Comparison of ENCODE assay signal across 25 cellular contexts in the genomic region with DNA sequence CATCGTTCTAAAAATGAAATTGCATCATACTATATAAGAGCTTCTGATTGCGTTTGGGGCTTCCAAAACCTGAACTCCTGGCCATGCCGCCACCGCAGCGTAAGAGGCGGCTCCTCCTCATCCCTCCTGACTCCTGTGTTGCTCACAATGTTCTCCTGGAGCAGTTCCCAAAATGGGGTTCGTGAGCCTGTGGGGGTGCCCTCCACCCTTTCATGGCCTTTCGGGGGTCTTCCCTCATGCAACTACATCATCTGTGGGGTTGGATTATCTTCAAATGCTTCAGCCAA.
"Had no signal": no experiment of that assay in that cellular context is flagged by ENCODE, and none has a peak within 500 bp of the region (broad histone marks: within the 10 kb centered on the region; RNA-seq: fewer than 3 reads in every experiment).

No MANE protein-coding gene starts in this region.

- DNase-seq: activated CD4-positive, alpha-beta T cell treated with anti-CD3 and anti-CD28 coated beads, Interleukin-2, amount 10 ng/mL, durations not matched to agents 7 days and 5 days; activated CD8-positive, alpha-beta memory T cell treated with anti-CD3 and anti-CD28 coated beads, Interleukin-2, amount 10 ng/mL, durations not matched to agents 7 days and 5 days; activated CD8-positive, alpha-beta T cell treated with anti-CD3 and anti-CD28 coated beads for 36 hours; activated gamma-delta T cell; activated naive CD4-positive, alpha-beta T cell treated with anti-CD3 and anti-CD28 coated beads, Interleukin-2, amount 50 U/mL, for 16 hours; activated naive CD8-positive, alpha-beta T cell treated with anti-CD3 and anti-CD28 coated beads, Interleukin-2, amount 50 U/mL, for 24 hours; activated T-cell treated with anti-CD3 and anti-CD28 coated beads for 4 hours; aorta; brain microvascular endothelial cell; colonic mucosa; immature natural killer cell; lower lobe of right lung; mesendoderm; naive B cell; sigmoid colon; stimulated activated CD4-positive, alpha-beta T cell treated with anti-CD3 and anti-CD28 coated beads, Interleukin-2, amount 100 ng/mL, for 48 hours; stimulated activated CD8-positive, alpha-beta memory T cell treated with anti-CD3 and anti-CD28 coated beads, Interleukin-4, amount 100 ng/mL, for 48 hours; stimulated activated naive B cell treated with anti-CD40 and anti-IgM and Interleukin-4, amounts not matched to agents 10 μg/mL and 1 μg/mL and 100 μg/mL, for 72 hours; testis; trophoblast cell; uterus had no signal

- H3K27ac ChIP-seq: brain microvascular endothelial cell, colonic mucosa, epithelial cell of prostate, hepatocyte, lower lobe of right lung, sigmoid colon, testis, uterus had no signal

- H3K4me3 ChIP-seq: colonic mucosa, hepatocyte, lower lobe of right lung, sigmoid colon, smooth muscle cell, testis, uterus had no signal

- H3K27me3 ChIP-seq: brain microvascular endothelial cell, colonic mucosa, hepatocyte, sigmoid colon, testis, uterus had no signal

- H3K36me3 ChIP-seq: brain microvascular endothelial cell, colonic mucosa, lower lobe of right lung, sigmoid colon, uterus had no signal

- H3K9me3 ChIP-seq: colonic mucosa, lower lobe of right lung, sigmoid colon, testis, uterus had no signal

- ATAC-seq: activated CD8-positive, alpha-beta memory T cell treated with anti-CD3 and anti-CD28 coated beads, Interleukin-2, amount 10 ng/mL, durations not matched to agents 7 days and 5 days; activated CD8-positive, alpha-beta T cell treated with anti-CD3 and anti-CD28 coated beads for 36 hours; activated naive CD8-positive, alpha-beta T cell treated with anti-CD3 and anti-CD28 coated beads, Interleukin-2, amount 50 U/mL, for 24 hours; left lobe of liver; lower lobe of right lung; stimulated activated naive B cell treated with anti-CD40 and anti-IgM and Interleukin-4, amounts not matched to agents 10 μg/mL and 1 μg/mL and 100 μg/mL, for 72 hours had no signal

- H3K4me1 ChIP-seq: colonic mucosa, lower lobe of right lung, testis, uterus had no signal
